Comparison of ENCODE assay signal across 33 cellular contexts in genomic region chr16:53266156-53266555, GRCh38.
"Had no signal": no experiment of that assay in that cellular context is flagged by ENCODE, and none has a peak within 500 bp of the region (broad histone marks: within the 10 kb centered on the region; RNA-seq: fewer than 3 reads in every experiment).

No MANE protein-coding gene starts in this region.

- H3K4me3 ChIP-seq: adrenal gland, gastrocnemius medialis, heart left ventricle, neural progenitor cell, right lobe of liver, upper lobe of left lung, vagina had no signal

- H3K4me1 ChIP-seq: adrenal gland, gastrocnemius medialis, heart left ventricle, neural progenitor cell, right lobe of liver, upper lobe of left lung, vagina had no signal

- H3K9me3 ChIP-seq: adrenal gland, gastrocnemius medialis, heart left ventricle, right lobe of liver, upper lobe of left lung, vagina had no signal

- ATAC-seq: activated CD4-positive, alpha-beta T cell treated with anti-CD3 and anti-CD28 coated beads for 36 hours; gastrocnemius medialis; heart left ventricle; naive thymus-derived CD8-positive, alpha-beta T cell; right lobe of liver; stimulated activated effector memory CD8-positive, alpha-beta T cell treated with anti-CD3 and anti-CD28 coated beads, Interleukin-12 subunit alpha, Interleukin-12 subunit beta, amount 100 ng/mL, for 72 hours; T-cell had no signal

- DNase-seq: activated CD4-positive, alpha-beta T cell treated with anti-CD3 and anti-CD28 coated beads for 36 hours; activated CD4-positive, alpha-beta T cell treated with anti-CD3 and anti-CD28 coated beads, Interleukin-2, amount 50 U/mL, for 48 hours; activated CD4-positive, CD25-positive, alpha-beta regulatory T cell; activated CD8-positive, alpha-beta memory T cell treated with anti-CD3 and anti-CD28 coated beads for 24 hours; activated CD8-positive, alpha-beta memory T cell treated with anti-CD3 and anti-CD28 coated beads, Interleukin-2, amount 50 U/mL, for 4 hours; activated effector memory CD4-positive, alpha-beta T cell treated with anti-CD3 and anti-CD28 coated beads, Interleukin-2, amount 50 U/mL, for 16 hours; activated naive CD4-positive, alpha-beta T cell treated with anti-CD3 and anti-CD28 coated beads for 36 hours; activated naive CD8-positive, alpha-beta T cell treated with anti-CD3 and anti-CD28 coated beads for 36 hours; activated T-cell treated with anti-CD3 and anti-CD28 coated beads, Interleukin-2, amount 50 U/mL, for 1 hour; adrenal gland; aorta; brain microvascular endothelial cell; central memory CD4-positive, alpha-beta T cell; effector memory CD4-positive, alpha-beta T cell; erythroblast; gastrocnemius medialis; heart left ventricle; hypothalamus; naive thymus-derived CD8-positive, alpha-beta T cell; occipital lobe; right lobe of liver; small intestine; stimulated activated CD4-positive, alpha-beta T cell treated with anti-CD3 and anti-CD28 coated beads, Interleukin-4, amount 100 ng/mL, for 24 hours; substantia nigra; T-cell; upper lobe of left lung had no signal

- H3K4me1 Mint-ChIP-seq: activated CD4-positive, alpha-beta T cell treated with anti-CD3 and anti-CD28 coated beads for 36 hours; activated naive CD8-positive, alpha-beta T cell treated with anti-CD3 and anti-CD28 coated beads for 36 hours; memory B cell; neural progenitor cell; stimulated activated effector memory CD8-positive, alpha-beta T cell treated with anti-CD3 and anti-CD28 coated beads, Interleukin-12 subunit alpha, Interleukin-12 subunit beta, amount 100 ng/mL, for 72 hours; T-cell had no signal

- H3K4me3 Mint-ChIP-seq: activated CD4-positive, alpha-beta T cell treated with anti-CD3 and anti-CD28 coated beads for 36 hours; activated naive CD4-positive, alpha-beta T cell treated with anti-CD3 and anti-CD28 coated beads for 36 hours; activated naive CD8-positive, alpha-beta T cell treated with anti-CD3 and anti-CD28 coated beads for 36 hours; activated T-helper 1 cell treated with anti-CD3 and anti-CD28 coated beads, Interleukin-12 subunit alpha, Interleukin-12 subunit beta, Interleukin-2, Interleukin-4 antibody, amounts not matched to agents 30 ng/mL and 10 ng/mL and 1 ng/mL, durations not matched to agents 14 hours and 24 hours and 36 hours; memory B cell; naive thymus-derived CD8-positive, alpha-beta T cell; neural progenitor cell; stimulated activated effector memory CD8-positive, alpha-beta T cell treated with anti-CD3 and anti-CD28 coated beads, Interleukin-12 subunit alpha, Interleukin-12 subunit beta, amount 100 ng/mL, for 72 hours; stimulated activated naive CD8-positive, alpha-beta T cell treated with anti-CD3 and anti-CD28 coated beads, Interleukin-15, Interleukin-2, amounts not matched to agents 100 ng/mL and 50 ng/mL, for 24 hours; T-cell; T-helper 2 cell treated with Interferon-gamma antibody and Interleukin-4, amounts not matched to agents 5 μg/mL and 100 μg/mL, for 36 hours had no signal

- H3K9me3 Mint-ChIP-seq: activated naive CD4-positive, alpha-beta T cell treated with anti-CD3 and anti-CD28 coated beads for 36 hours; activated naive CD8-positive, alpha-beta T cell treated with anti-CD3 and anti-CD28 coated beads for 36 hours; activated T-helper 1 cell treated with anti-CD3 and anti-CD28 coated beads, Interleukin-12 subunit alpha, Interleukin-12 subunit beta, Interleukin-2, Interleukin-4 antibody, amounts not matched to agents 30 ng/mL and 10 ng/mL and 1 ng/mL, durations not matched to agents 14 hours and 24 hours and 36 hours; memory B cell; naive thymus-derived CD8-positive, alpha-beta T cell; neural progenitor cell; stimulated activated effector memory CD8-positive, alpha-beta T cell treated with anti-CD3 and anti-CD28 coated beads, Interleukin-12 subunit alpha, Interleukin-12 subunit beta, amount 100 ng/mL, for 72 hours; stimulated activated naive CD8-positive, alpha-beta T cell treated with anti-CD3 and anti-CD28 coated beads, Interleukin-15, Interleukin-2, amounts not matched to agents 100 ng/mL and 50 ng/mL, for 24 hours; T-cell; T-helper 2 cell treated with Interferon-gamma antibody and Interleukin-4, amounts not matched to agents 5 μg/mL and 100 μg/mL, for 36 hours had no signal

- H3K27me3 Mint-ChIP-seq: activated CD4-positive, alpha-beta T cell treated with anti-CD3 and anti-CD28 coated beads for 36 hours; activated naive CD8-positive, alpha-beta T cell treated with anti-CD3 and anti-CD28 coated beads for 36 hours; memory B cell; naive thymus-derived CD8-positive, alpha-beta T cell; stimulated activated naive CD8-positive, alpha-beta T cell treated with anti-CD3 and anti-CD28 coated beads, Interleukin-15, Interleukin-2, amounts not matched to agents 100 ng/mL and 50 ng/mL, for 24 hours; T-cell had no signal

- H3K27ac Mint-ChIP-seq: activated CD4-positive, alpha-beta T cell treated with anti-CD3 and anti-CD28 coated beads for 36 hours; activated naive CD4-positive, alpha-beta T cell treated with anti-CD3 and anti-CD28 coated beads for 36 hours; activated naive CD8-positive, alpha-beta T cell treated with anti-CD3 and anti-CD28 coated beads for 36 hours; activated T-helper 1 cell treated with anti-CD3 and anti-CD28 coated beads, Interleukin-12 subunit alpha, Interleukin-12 subunit beta, Interleukin-2, Interleukin-4 antibody, amounts not matched to agents 30 ng/mL and 10 ng/mL and 1 ng/mL, durations not matched to agents 14 hours and 24 hours and 36 hours; memory B cell; naive thymus-derived CD8-positive, alpha-beta T cell; neural progenitor cell; stimulated activated effector memory CD8-positive, alpha-beta T cell treated with anti-CD3 and anti-CD28 coated beads, Interleukin-12 subunit alpha, Interleukin-12 subunit beta, amount 100 ng/mL, for 72 hours; stimulated activated naive CD8-positive, alpha-beta T cell treated with anti-CD3 and anti-CD28 coated beads, Interleukin-15, Interleukin-2, amounts not matched to agents 100 ng/mL and 50 ng/mL, for 24 hours; T-cell; T-helper 2 cell treated with Interferon-gamma antibody and Interleukin-4, amounts not matched to agents 5 μg/mL and 100 μg/mL, for 36 hours had no signal

- H3K27ac ChIP-seq: adrenal gland, brain microvascular endothelial cell, gastrocnemius medialis, heart left ventricle, neural progenitor cell, right lobe of liver, upper lobe of left lung, vagina had no signal

- H3K27me3 ChIP-seq: adrenal gland, brain microvascular endothelial cell, gastrocnemius medialis, heart left ventricle, neural progenitor cell, right lobe of liver, upper lobe of left lung, vagina had no signal
